In genomic region chr22:43129426-43130425, GRCh38 we compare ENCODE assay signal across 1 cellular context.
TF ChIP-seq lines count a peak whose summit lies in the region.

No MANE protein-coding gene starts in this region.

TF ChIP-seq in GM23338, 12 proteins besides CTCF, POLR2A, EP300 and RAD21 (continued from another document):
- no peak for TF ChIP-seq ETS1 (IDR thresholded peaks at IDR 0.05)
- TF ChIP-seq POLR2AphosphoS5 (IDR thresholded peaks at IDR 0.05; ENCODE audit: low read depth), result no peak
- no peak for TF ChIP-seq REST (IDR thresholded peaks at IDR 0.05; ENCODE audit: unreplicated experiment)
- TF ChIP-seq EZH2phosphoT487 (IDR thresholded peaks at IDR 0.05; ENCODE audit: unreplicated experiment), result no peak
- TF ChIP-seq ZNF462 (CRISPR knock-in tag; IDR thresholded peaks at IDR 0.05), result no peak
